In the genomic region with DNA sequence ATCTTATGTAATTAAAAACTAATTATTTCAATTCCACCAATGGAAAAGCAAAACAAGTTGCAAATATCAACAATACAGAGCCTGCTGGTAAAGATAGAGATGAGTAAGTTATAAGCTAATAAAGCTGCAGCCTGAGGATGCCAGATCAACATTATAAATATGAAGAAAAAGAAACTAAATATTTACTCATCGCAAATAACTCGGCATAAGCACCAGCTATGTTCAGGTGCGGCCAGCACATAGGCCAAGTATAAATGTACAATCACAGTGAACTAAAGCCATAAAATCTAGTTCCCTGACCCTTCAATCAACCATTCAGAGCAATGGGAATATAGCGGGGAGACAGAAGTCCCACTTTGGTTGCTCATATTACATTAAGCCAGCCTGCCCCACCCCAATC, we compare ENCODE assay signal across 24 cellular contexts.
"Had no signal": no experiment of that assay in that cellular context is flagged by ENCODE, and none has a peak within 500 bp of the region (broad histone marks: within the 10 kb centered on the region; RNA-seq: fewer than 3 reads in every experiment).

No MANE protein-coding gene starts in this region.

- H3K9me3 ChIP-seq: neutrophil, pancreas, psoas muscle, right lobe of liver, sigmoid colon, stomach, thoracic aorta, thyroid gland, tibial nerve, upper lobe of left lung, vagina had no signal

- H3K4me1 ChIP-seq: pancreas, psoas muscle, right lobe of liver, sigmoid colon, thyroid gland, tibial nerve, upper lobe of left lung, vagina had no signal

- H3K4me3 ChIP-seq: pancreas, psoas muscle, right lobe of liver, sigmoid colon, stomach, thoracic aorta, thyroid gland, tibial nerve, upper lobe of left lung, vagina had no signal

- DNase-seq: nephron progenitor cell; nucleus accumbens; pancreas; psoas muscle; right cardiac atrium; right lobe of liver; sigmoid colon; small intestine; stimulated activated CD4-positive, alpha-beta T cell treated with anti-CD3 and anti-CD28 coated beads, Interleukin-15, amount 100 ng/mL, for 24 hours; stimulated activated CD4-positive, alpha-beta T cell treated with anti-CD3 and anti-CD28 coated beads, Interleukin-2, amount 100 ng/mL, for 24 hours; stimulated activated CD4-positive, alpha-beta T cell treated with anti-CD3 and anti-CD28 coated beads, Interleukin-2, amount 100 ng/mL, for 48 hours; stimulated activated CD4-positive, alpha-beta T cell treated with anti-CD3 and anti-CD28 coated beads, Interleukin-4, amount 100 ng/mL, for 24 hours; stimulated activated naive B cell treated with anti-CD40 and anti-IgM and Interleukin-4, amounts not matched to agents 10 μg/mL and 1 μg/mL and 100 μg/mL, for 72 hours; stimulated activated naive CD4-positive, alpha-beta T cell treated with Interleukin-2 at 50 U/mL for 16 hours; stomach; thyroid gland; trophoblast cell; upper lobe of left lung had no signal

- H3K27me3 ChIP-seq: neutrophil, pancreas, right lobe of liver, sigmoid colon, stomach, thyroid gland, tibial nerve, upper lobe of left lung, vagina had no signal

- H3K27ac ChIP-seq: neutrophil, pancreas, psoas muscle, right lobe of liver, sigmoid colon, stomach, thoracic aorta, thyroid gland, tibial nerve, upper lobe of left lung, vagina had no signal

- ATAC-seq: natural killer cell treated with Interleukin-12 subunit alpha and Interleukin-12 subunit beta and Interleukin-15 and Interleukin-18, amount 100 ng/mL, for 72 hours; pancreas; psoas muscle; right cardiac atrium; right lobe of liver; stimulated activated effector memory CD8-positive, alpha-beta T cell treated with anti-CD3 and anti-CD28 coated beads, Interleukin-12 subunit alpha, Interleukin-12 subunit beta, amount 100 ng/mL, for 72 hours; stimulated activated naive B cell treated with anti-CD40 and anti-IgM and Interleukin-4, amounts not matched to agents 10 μg/mL and 1 μg/mL and 100 μg/mL, for 72 hours had no signal
